Comparison of ENCODE assay signal across 24 cellular contexts in genomic region chr17:42005128-42005527, GRCh38. TPM values are rescaled to one million over a fixed set of nuclear protein-coding genes. Genes with fewer than 3 reads are reported as not detected.
DNase-seq lines count a peak whose midpoint lies in the region; ATAC-seq, FAIRE-seq and TF ChIP-seq lines count a peak whose summit lies in the region.
"Had no signal": no experiment of that assay in that cellular context is flagged by ENCODE, and none has a peak within 500 bp of the region (broad histone marks: within the 10 kb centered on the region; RNA-seq: fewer than 3 reads in every experiment).

No MANE protein-coding gene starts in this region.

- H3K9me2 ChIP-seq in GM23248 (ENCODE audit: insufficient read depth): no peaks in the 10 kb centered on the region

- peaks cover 26% of the 10 kb centered on the region for H3K36me3 ChIP-seq in GM23248 (ENCODE audit: low read depth)
- H3K36me3 ChIP-seq in GM12878 (ENCODE audit: control insufficient read depth in 2 of 2, insufficient read depth in 2 of 2, low read length in 1 of 2): peaks cover 6 to 35% of the 10 kb centered on the region in 2 experiments
- peaks cover 24% of the 10 kb centered on the region for H3K36me3 ChIP-seq in osteoblast (ENCODE audit: insufficient read depth, low read length)
- H3K36me3 ChIP-seq in trophoblast cell (ENCODE audit: control insufficient read depth in 1 of 2, insufficient read depth in 2 of 2, low read length in 2 of 2): peaks cover 10 to 16% of the 10 kb centered on the region in 2 experiments

- POLR2A ChIA-PET in activated CD8-positive, alpha-beta T cell treated with anti-CD3 and anti-CD28 coated beads for 36 hours (lab: Charles Lee): interaction anchor here (0.6 to 1.2 kb wide), 2 partner anchors 12 to 39 kb away, joined by 4 to 5 read pairs; partner anchors contain the start of gene DNAJC7
- POLR2A ChIA-PET in activated CD8-positive, alpha-beta T cell treated with anti-CD3 and anti-CD28 coated beads, Interleukin-2, amount 10 ng/mL, durations not matched to agents 7 days and 5 days (lab: Charles Lee): interaction anchor here (1.5 kb wide), 1 partner anchor 12 kb away, joined by 8 read pairs; the partner anchor contains the start of gene DNAJC7
- POLR2A ChIA-PET in GM12878 (lab: Charles Lee): interaction anchor here (1.4 kb wide), 1 partner anchor 14 kb away, joined by 3 read pairs; no protein-coding TSS in a partner anchor

- no peak overlapping the region for H4K91ac ChIP-seq in trophoblast cell (ENCODE audit: low read depth, low read length)

- no peak for TF ChIP-seq CTCF in activated CD8-positive, alpha-beta T cell treated with anti-CD3 and anti-CD28 coated beads for 36 hours (IDR thresholded peaks at IDR 0.05)
- no peak for TF ChIP-seq CTCF in GM12878 (IDR thresholded peaks at IDR 0.05 in 2 of 3, conservative IDR thresholded peaks at IDR 0.05 in 1 of 3; ENCODE audit: control insufficient read depth in 2 of 3, extremely low read depth in 1 of 3, insufficient read depth in 1 of 3, low read depth in 3 of 3, low read length in 3 of 3)
- TF ChIP-seq CTCF in osteoblast (IDR thresholded peaks at IDR 0.05; ENCODE audit: extremely low read depth, low read depth, low read length): no peak
- TF ChIP-seq CTCF in endothelial cell (IDR thresholded peaks at IDR 0.05; ENCODE audit: unreplicated experiment): no peak

- no peak for FAIRE-seq in GM12878 (lab: Jason Lieb, UNC)
- FAIRE-seq: colon, D721Med, endothelial cell of umbilical vein, GM18507, small intestine had no signal

- peaks cover 21% of the 10 kb centered on the region for H3K36me3 Mint-ChIP-seq in activated CD8-positive, alpha-beta T cell treated with anti-CD3 and anti-CD28 coated beads for 36 hours (ENCODE audit: low read depth)
- peaks cover 32% of the 10 kb centered on the region for H3K36me3 Mint-ChIP-seq in activated CD8-positive, alpha-beta T cell treated with anti-CD3 and anti-CD28 coated beads, Interleukin-2, amount 10 ng/mL, durations not matched to agents 7 days and 5 days (ENCODE audit: low read depth)
- H3K36me3 Mint-ChIP-seq in endothelial cell (ENCODE audit: low read depth, unreplicated experiment): peaks cover 11% of the 10 kb centered on the region

- no peak overlapping the region for H2BK5ac ChIP-seq in trophoblast cell (ENCODE audit: low read depth, low read length, poor library complexity)

- no peak overlapping the region for H4K12ac ChIP-seq in trophoblast cell (ENCODE audit: low read depth, low read length)

- H3K27me3 ChIP-seq in GM23248 (replicated peaks; ENCODE audit: insufficient read depth): no peaks in the 10 kb centered on the region
- H3K27me3 ChIP-seq in GM12878 (replicated peaks in 1 of 2; ENCODE audit: control insufficient read depth in 2 of 2, insufficient read depth in 2 of 2, low read length in 1 of 2): no peaks in the 10 kb centered on the region
- H3K27me3 ChIP-seq in osteoblast (ENCODE audit: insufficient read depth, low read length): no peaks in the 10 kb centered on the region
- no peaks in the 10 kb centered on the region for H3K27me3 ChIP-seq in trophoblast cell (ENCODE audit: insufficient read depth, low read length)

- 0 out of 2 replicates have a peak, but pooled peaks cover 4% of the 10 kb centered on the region for H4K20me1 ChIP-seq in GM23248 (ENCODE audit: insufficient read depth)
- no peaks in the 10 kb centered on the region; the same call in 1 of the 2 replicates for H4K20me1 ChIP-seq in GM12878 (ENCODE audit: control insufficient read depth, insufficient read depth)
- H4K20me1 ChIP-seq in osteoblast (ENCODE audit: insufficient read depth, low read length): peaks cover 55% of the 10 kb centered on the region

- peaks cover 40% of the 10 kb centered on the region for H3K4me1 Mint-ChIP-seq in activated CD8-positive, alpha-beta T cell treated with anti-CD3 and anti-CD28 coated beads for 36 hours (ENCODE audit: low read depth)
- H3K4me1 Mint-ChIP-seq in activated CD8-positive, alpha-beta T cell treated with anti-CD3 and anti-CD28 coated beads, Interleukin-2, amount 10 ng/mL, durations not matched to agents 7 days and 5 days (ENCODE audit: low read depth): peaks cover 17% of the 10 kb centered on the region
- H3K4me1 Mint-ChIP-seq in endothelial cell (ENCODE audit: unreplicated experiment): peaks cover 4% of the 10 kb centered on the region

- intact Hi-C loops in activated CD8-positive, alpha-beta T cell treated with anti-CD3 and anti-CD28 coated beads for 36 hours (cut with micrococcal nuclease): no loop called here
- intact Hi-C loops in GM12878 (cut with micrococcal nuclease; ENCODE audit: unreplicated experiment): no loop called here

- no peaks in the 10 kb centered on the region for H3K27me3 Mint-ChIP-seq in activated CD8-positive, alpha-beta T cell treated with anti-CD3 and anti-CD28 coated beads for 36 hours
- no peaks in the 10 kb centered on the region for H3K27me3 Mint-ChIP-seq in activated CD8-positive, alpha-beta T cell treated with anti-CD3 and anti-CD28 coated beads, Interleukin-2, amount 10 ng/mL, durations not matched to agents 7 days and 5 days (ENCODE audit: low read depth)
- H3K27me3 Mint-ChIP-seq in endothelial cell (ENCODE audit: unreplicated experiment): no peaks in the 10 kb centered on the region
- H3K27me3 Mint-ChIP-seq: activated CD4-positive, alpha-beta T cell treated with anti-CD3 and anti-CD28 coated beads, Interleukin-2, amount 10 ng/mL, durations not matched to agents 7 days and 5 days; B cell had no signal

- CTCF ChIA-PET in activated CD8-positive, alpha-beta T cell treated with anti-CD3 and anti-CD28 coated beads for 36 hours (lab: Charles Lee): interaction anchor here (1.3 to 1.9 kb wide), 3 partner anchors 8 to 15 kb away, joined by 4 to 11 read pairs (median 6); partner anchors contain the start of gene NKIRAS2
- CTCF ChIA-PET in activated CD8-positive, alpha-beta T cell treated with anti-CD3 and anti-CD28 coated beads, Interleukin-2, amount 10 ng/mL, durations not matched to agents 7 days and 5 days (lab: Charles Lee): interaction anchor here (0.9 to 2.5 kb wide), 5 partner anchors 11 to 42 kb away, joined by 3 to 10 read pairs (median 8); partner anchors contain the start of gene NKIRAS2
- CTCF ChIA-PET in GM12878 (lab: Yijun Ruan, JAX): interaction anchor here (1.2 to 1.9 kb wide), 4 partner anchors 13 to 113 kb away, joined by 3 to 7 read pairs (median 4); partner anchors contain the start of genes CNP, DNAJC7 and NKIRAS2

- no peak overlapping the region for H2BK12ac ChIP-seq in trophoblast cell (ENCODE audit: low read length)

- H3F3A ChIP-seq in GM23248 (ENCODE audit: insufficient read depth): peaks cover 36% of the 10 kb centered on the region

- no peak overlapping the region for H3K18ac ChIP-seq in trophoblast cell (ENCODE audit: low read length)

- peaks cover 54% of the 10 kb centered on the region for H3K4me1 ChIP-seq in GM23248 (ENCODE audit: insufficient read depth)
- H3K4me1 ChIP-seq in GM12878 (ENCODE audit: control insufficient read depth, insufficient read depth, low read length): no peaks in the 10 kb centered on the region
- peaks cover 54% of the 10 kb centered on the region for H3K4me1 ChIP-seq in osteoblast (ENCODE audit: insufficient read depth, low read length)
- H3K4me1 ChIP-seq in trophoblast cell (ENCODE audit: control insufficient read depth in 1 of 2, insufficient read depth in 2 of 2, low read length in 2 of 2): no peaks in the 10 kb centered on the region

- H3K4ac ChIP-seq in trophoblast cell (ENCODE audit: low read depth, low read length): no peak overlapping the region

- no peaks in the 10 kb centered on the region for H3K9me3 Mint-ChIP-seq in activated CD8-positive, alpha-beta T cell treated with anti-CD3 and anti-CD28 coated beads for 36 hours
- no peaks in the 10 kb centered on the region for H3K9me3 Mint-ChIP-seq in activated CD8-positive, alpha-beta T cell treated with anti-CD3 and anti-CD28 coated beads, Interleukin-2, amount 10 ng/mL, durations not matched to agents 7 days and 5 days (ENCODE audit: insufficient read depth)
- no peaks in the 10 kb centered on the region for H3K9me3 Mint-ChIP-seq in endothelial cell (ENCODE audit: unreplicated experiment)
- H3K9me3 Mint-ChIP-seq: activated CD4-positive, alpha-beta T cell treated with anti-CD3 and anti-CD28 coated beads, Interleukin-2, amount 10 ng/mL, durations not matched to agents 7 days and 5 days; activated naive CD4-positive, alpha-beta T cell treated with anti-CD3 and anti-CD28 coated beads for 36 hours; immature natural killer cell had no signal

- no peak for TF ChIP-seq EP300 in GM12878 (IDR thresholded peaks at IDR 0.05; ENCODE audit: borderline replicate concordance in 1 of 2, control insufficient read depth in 1 of 2, low read depth in 2 of 2, low read length in 2 of 2)

- no peak overlapping the region for H2BK120ac ChIP-seq in trophoblast cell (ENCODE audit: insufficient read depth, low read length, poor library complexity)

- H3K4me2 ChIP-seq in GM23248 (ENCODE audit: unreplicated experiment): peak overlapping the region; percentile 20
- no peak overlapping the region for H3K4me2 ChIP-seq in GM12878 (ENCODE audit: control insufficient read depth, insufficient read depth)
- H3K4me2 ChIP-seq in osteoblast (ENCODE audit: insufficient read depth, low read length): no peak overlapping the region
- no peak overlapping the region for H3K4me2 ChIP-seq in trophoblast cell (ENCODE audit: low read length)

- 0 to 7% methylated on average over 1 of the region's 1 CpG for WGBS in GM23248 (ENCODE audit: low coverage in 1 of 2, low lambda C conversion rate in 2 of 2, missing lambda C conversion rate in 2 of 2), 2 experiments
- 100% methylated on average over 1 of the region's 1 CpG for WGBS in GM12878 (ENCODE audit: insufficient coverage, insufficient replicate concordance, low lambda C conversion rate, missing lambda C conversion rate)
- no CpG with 5 or more reads among the region's 1 CpG for WGBS in trophoblast cell (ENCODE audit: extremely low coverage, insufficient coverage, insufficient read length)

- no peak overlapping the region for H2AFZ ChIP-seq in GM23248
- H2AFZ ChIP-seq in GM12878 (ENCODE audit: control insufficient read depth, low read depth, low read length): no peak overlapping the region
- no peak overlapping the region for H2AFZ ChIP-seq in osteoblast (ENCODE audit: low read length)
- no peak overlapping the region for H2AFZ ChIP-seq in trophoblast cell (ENCODE audit: insufficient read depth, low read length, poor library complexity)

- H3K23ac ChIP-seq in trophoblast cell (ENCODE audit: low read length): no peak overlapping the region

- RAD21 ChIA-PET in GM12878 (lab: Charles Lee; ENCODE audit: unreplicated experiment): interaction anchor here (0.6 kb wide), 1 partner anchor 47 kb away, joined by 3 read pairs; no protein-coding TSS in a partner anchor

- H3K9ac ChIP-seq in GM23248 (no peak overlapping the region), GM12878 (ENCODE audit: control insufficient read depth, insufficient read depth, low read length) (no peak overlapping the region), trophoblast cell (ENCODE audit: low read length) (no peak overlapping the region)

- H3K79me2 ChIP-seq in GM23248 (ENCODE audit: insufficient read depth) (peaks cover 100% of the 10 kb centered on the region), GM12878 (ENCODE audit: control insufficient read depth, insufficient read depth, low read length) (peaks cover 63% of the 10 kb centered on the region), osteoblast (ENCODE audit: insufficient read depth, low read length) (peaks cover 97% of the 10 kb centered on the region), trophoblast cell (ENCODE audit: control insufficient read depth, insufficient read depth, low read length, poor library complexity) (peaks cover 14% of the 10 kb centered on the region)

- SMC1A ChIA-PET in GM12878 (lab: Charles Lee; ENCODE audit: uncharacterized antibody, unreplicated experiment): interaction anchor here (0.9 to 1.0 kb wide), 2 partner anchors 11 to 12 kb away, joined by 3 read pairs; partner anchors contain the start of gene DNAJC7

- no peak overlapping the region for H3K4me3 ChIP-seq in GM23248
- H3K4me3 ChIP-seq in GM12878: no peak overlapping the region
- no peak overlapping the region for H3K4me3 ChIP-seq in osteoblast (ENCODE audit: insufficient read depth, low read length)
- no peak overlapping the region for H3K4me3 ChIP-seq in trophoblast cell (ENCODE audit: low read depth, low read length)

- no peak overlapping the region for H2AK5ac ChIP-seq in trophoblast cell (ENCODE audit: low read length)

- ATAC-seq in activated CD8-positive, alpha-beta T cell treated with anti-CD3 and anti-CD28 coated beads for 36 hours: no peak
- ATAC-seq in activated CD8-positive, alpha-beta T cell treated with anti-CD3 and anti-CD28 coated beads, Interleukin-2, amount 10 ng/mL, durations not matched to agents 7 days and 5 days: no peak
- no peak for ATAC-seq in GM12878
- ATAC-seq: left ventricle myocardium superior; Right ventricle myocardium inferior; stimulated activated naive CD8-positive, alpha-beta T cell treated with anti-CD3 and anti-CD28 coated beads, Interleukin-15, Interleukin-2, amounts not matched to agents 100 U/mL and 50 U/mL, for 24 hours had no signal

- in situ Hi-C loops in GM23248 (cut with MboI): no loop called here
- in situ Hi-C loops in GM12878 (cut with MboI): loop anchor here (25.0 kb wide), 1 partner anchor 1207 kb away; the partner anchor contains the start of gene TMEM106A

- H4K8ac ChIP-seq in trophoblast cell (ENCODE audit: low read depth, low read length): no peak overlapping the region

- BruUV-seq in GM12878 (replicated peaks; lab: Mats Ljungman, UMichigan): TSS peak; percentile 41

- H3K14ac ChIP-seq in trophoblast cell (ENCODE audit: low read length): no peak overlapping the region

- peak overlapping the region; percentile 48 for H3K27ac Mint-ChIP-seq in activated CD8-positive, alpha-beta T cell treated with anti-CD3 and anti-CD28 coated beads for 36 hours
- no peak overlapping the region for H3K27ac Mint-ChIP-seq in activated CD8-positive, alpha-beta T cell treated with anti-CD3 and anti-CD28 coated beads, Interleukin-2, amount 10 ng/mL, durations not matched to agents 7 days and 5 days
- H3K27ac Mint-ChIP-seq in endothelial cell (ENCODE audit: unreplicated experiment): no peak overlapping the region
- H3K27ac Mint-ChIP-seq: activated CD4-positive, alpha-beta T cell treated with anti-CD3 and anti-CD28 coated beads, Interleukin-2, amount 10 ng/mL, durations not matched to agents 7 days and 5 days; activated naive CD4-positive, alpha-beta T cell treated with anti-CD3 and anti-CD28 coated beads for 36 hours; B cell had no signal

- H3K9me3 ChIP-seq in GM23248 (ENCODE audit: low read depth) (no peaks in the 10 kb centered on the region), GM12878 (replicated peaks; ENCODE audit: control insufficient read depth, insufficient read depth, low read length) (no peaks in the 10 kb centered on the region), osteoblast (ENCODE audit: low read depth, low read length) (no peaks in the 10 kb centered on the region), trophoblast cell (ENCODE audit: insufficient read depth, low read depth, low read length) (peaks cover 2% of the 10 kb centered on the region)

- TF ChIP-seq RAD21 in GM12878 (IDR thresholded peaks at IDR 0.05; ENCODE audit: insufficient read depth, low read depth, low read length): no peak

- no peak for DNase-seq in activated CD8-positive, alpha-beta T cell treated with anti-CD3 and anti-CD28 coated beads for 36 hours
- DNase-seq in activated CD8-positive, alpha-beta T cell treated with anti-CD3 and anti-CD28 coated beads, Interleukin-2, amount 10 ng/mL, durations not matched to agents 7 days and 5 days: no peak
- DNase-seq in GM23248 (peak; percentile 48), GM12878 (ENCODE audit: low read depth, low spot score) (no peak), osteoblast (ENCODE audit: insufficient read length, low spot score, missing footprints) (no peak), endothelial cell (ENCODE audit: low spot score) (no peak), trophoblast cell (no peak)
- DNase-seq in activated CD4-positive, CD25-positive, alpha-beta regulatory T cell (lab: John Stamatoyannopoulos, UW): no peak
- DNase-seq: activated CD4-positive, alpha-beta T cell treated with anti-CD3 and anti-CD28 coated beads, Interleukin-2, amount 10 ng/mL, durations not matched to agents 7 days and 5 days; activated CD8-positive, alpha-beta memory T cell treated with anti-CD3 and anti-CD28 coated beads, Interleukin-2, amount 50 U/mL, for 48 hours; activated naive CD4-positive, alpha-beta T cell treated with anti-CD3 and anti-CD28 coated beads for 36 hours; immature natural killer cell; KBM-7; left ventricle myocardium superior; NCI-H526 treated with DMSO at 0.1 percent for 48 hours; small intestine; stimulated activated naive CD8-positive, alpha-beta T cell treated with anti-CD3 and anti-CD28 coated beads, Interleukin-15, Interleukin-2, amounts not matched to agents 100 U/mL and 50 U/mL, for 24 hours had no signal

- TF ChIP-seq POLR2A in GM12878 (IDR thresholded peaks at IDR 0.05; ENCODE audit: low read depth, low read length): no peak

- no peak overlapping the region for H3K4me3 Mint-ChIP-seq in activated CD8-positive, alpha-beta T cell treated with anti-CD3 and anti-CD28 coated beads for 36 hours
- no peak overlapping the region for H3K4me3 Mint-ChIP-seq in activated CD8-positive, alpha-beta T cell treated with anti-CD3 and anti-CD28 coated beads, Interleukin-2, amount 10 ng/mL, durations not matched to agents 7 days and 5 days
- H3K4me3 Mint-ChIP-seq in endothelial cell (ENCODE audit: unreplicated experiment): no peak overlapping the region
- H3K4me3 Mint-ChIP-seq: activated CD4-positive, alpha-beta T cell treated with anti-CD3 and anti-CD28 coated beads, Interleukin-2, amount 10 ng/mL, durations not matched to agents 7 days and 5 days; activated naive CD4-positive, alpha-beta T cell treated with anti-CD3 and anti-CD28 coated beads for 36 hours; B cell; immature natural killer cell had no signal

- no peaks in the 10 kb centered on the region for H3K79me1 ChIP-seq in trophoblast cell (ENCODE audit: low read length)

- H3K27ac ChIP-seq in GM23248: peak overlapping the region; percentile 20; the same call in 1 of the 2 replicates
- no peak overlapping the region for H3K27ac ChIP-seq in GM12878 (ENCODE audit: control insufficient read depth, insufficient read depth)
- peak overlapping the region; percentile 33 for H3K27ac ChIP-seq in osteoblast (ENCODE audit: low read depth, low read length)
- H3K27ac ChIP-seq in trophoblast cell (ENCODE audit: low read depth, low read length): no peak overlapping the region

RNA-seq across cellular contexts. Expression of gene DNAJC7, which starts 12.1 kb away (rescaled TPM):
- 10 to 100 TPM; 86.7 to 90.3 TPM for total RNA-seq in activated CD8-positive, alpha-beta T cell treated with anti-CD3 and anti-CD28 coated beads for 36 hours
- 10 to 100 TPM; 86.1 to 99.8 TPM for total RNA-seq in activated CD8-positive, alpha-beta T cell treated with anti-CD3 and anti-CD28 coated beads, Interleukin-2, amount 10 ng/mL, durations not matched to agents 7 days and 5 days
- 61.6 and 71.3 TPM in 2 replicates for total RNA-seq in GM23248 (2014; rRNA removed; shearing (Covaris generic))
- polyA plus RNA-seq in GM23248 (2016; fragmentation: Nextera tagmentation; extraction: Ambion mirVana): 69.3 and 73.5 TPM in 2 replicates
- 134 and 138 TPM in 2 replicates for total RNA-seq in GM12878 (2013; cell fraction: nucleolus; rRNA removed)
- 70.2 and 70.4 TPM in 2 replicates for total RNA-seq in GM12878 (2014; rRNA removed)
- 156 and 173 TPM in 2 replicates for total RNA-seq in GM12878 (2014; rRNA removed; fragmentation: Illumina TruSeq; extraction: Trizol)
- 104 and 113 TPM in 2 replicates for total RNA-seq in GM12878 (2021)
- polyA plus RNA-seq in GM12878 (2011; ENCODE audit: low read depth): 65.9 TPM
- 60.1 and 72.4 TPM in 2 replicates for polyA plus RNA-seq in GM12878 (2011; rRNA removed)
- polyA plus RNA-seq in GM12878 (2011; cell fraction: cytosol; rRNA removed): 33.8 and 35.1 TPM in 2 replicates
- polyA plus RNA-seq in GM12878 (2011; cell fraction: nucleus; rRNA removed): 35.8 and 40.3 TPM in 2 replicates
- 89.4 and 91.4 TPM in 2 replicates for polyA plus RNA-seq in GM12878 (2012)
- polyA plus RNA-seq in GM12878 (2014; fragmentation: Illumina TruSeq; extraction: Trizol): 164 and 196 TPM in 2 replicates
- polyA plus RNA-seq in GM12878 (2014; fragmentation: Nextera tagmentation; extraction: Ambion mirVana): 10 to 100 TPM; 61.2 to 70.3 TPM
- polyA plus RNA-seq in GM12878 (2014; rRNA removed): 89.6 and 91.8 TPM in 2 replicates
- polyA plus RNA-seq in GM12878 (2016; fragmentation: Nextera tagmentation; extraction: Ambion mirVana): 100 to 1,000 TPM in 1 of 2 experiments, 10 to 100 TPM in 1; 97.9 to 103 TPM
- 56.9 and 58.7 TPM in 2 replicates for polyA minus RNA-seq in GM12878 (2011; rRNA and poly(A)+ RNA removed)
- 30.2 and 35.3 TPM in 2 replicates for polyA minus RNA-seq in GM12878 (2011; cell fraction: cytosol; rRNA and poly(A)+ RNA removed)
- polyA minus RNA-seq in GM12878 (2011; cell fraction: nucleus; rRNA and poly(A)+ RNA removed): 43.6 and 51.0 TPM in 2 replicates
- total RNA-seq in osteoblast: 75.3 and 76.3 TPM in 2 replicates
- 92.8 TPM for total RNA-seq in endothelial cell (ENCODE audit: unreplicated experiment)
- 73.2 and 73.8 TPM in 2 replicates for polyA plus RNA-seq in trophoblast cell (2013)

RNA-seq across cellular contexts. Expression of gene NKIRAS2, which starts 14.8 kb away (rescaled TPM):
- 10 to 100 TPM; 13.8 to 15.0 TPM for total RNA-seq in activated CD8-positive, alpha-beta T cell treated with anti-CD3 and anti-CD28 coated beads for 36 hours
- total RNA-seq in activated CD8-positive, alpha-beta T cell treated with anti-CD3 and anti-CD28 coated beads, Interleukin-2, amount 10 ng/mL, durations not matched to agents 7 days and 5 days: 10 to 100 TPM; 25.7 to 26.2 TPM
- 70.8 and 71.2 TPM in 2 replicates for total RNA-seq in GM23248 (2014; rRNA removed; shearing (Covaris generic))
- polyA plus RNA-seq in GM23248 (2016; fragmentation: Nextera tagmentation; extraction: Ambion mirVana) (66.5 and 67.5 TPM in 2 replicates), GM12878 (2011; rRNA removed) (11.9 and 20.3 TPM in 2 replicates), GM12878 (2014; fragmentation: Illumina TruSeq; extraction: Trizol) (24.4 and 33.6 TPM in 2 replicates), GM12878 (2014; fragmentation: Nextera tagmentation; extraction: Ambion mirVana) (1 to 10 TPM; 6.4 to 6.9 TPM), GM12878 (2014; rRNA removed) (39.4 and 49.7 TPM in 2 replicates), GM12878 (2016; fragmentation: Nextera tagmentation; extraction: Ambion mirVana) (10 to 100 TPM; 28.6 to 32.2 TPM)
- total RNA-seq in GM12878 (2013; cell fraction: nucleolus; rRNA removed): 17.6 and 18.5 TPM in 2 replicates
- total RNA-seq in GM12878 (2014; rRNA removed) (36.8 and 39.3 TPM in 2 replicates), GM12878 (2014; rRNA removed; fragmentation: Illumina TruSeq; extraction: Trizol) (16.3 and 16.9 TPM in 2 replicates), GM12878 (2021) (22.9 and 25.8 TPM in 2 replicates), osteoblast (38.0 and 39.1 TPM in 2 replicates), endothelial cell (ENCODE audit: unreplicated experiment) (67.4 TPM)
- 11.6 TPM for polyA plus RNA-seq in GM12878 (2011; ENCODE audit: low read depth)
- polyA plus RNA-seq in GM12878 (2011; cell fraction: cytosol; rRNA removed): 26.7 and 29.6 TPM in 2 replicates
- polyA plus RNA-seq in GM12878 (2011; cell fraction: nucleus; rRNA removed): 15.3 and 19.6 TPM in 2 replicates
- 20.9 and 21.7 TPM in 2 replicates for polyA plus RNA-seq in GM12878 (2012)
- polyA minus RNA-seq in GM12878 (2011; rRNA and poly(A)+ RNA removed): 15.9 and 21.3 TPM in 2 replicates
- 6.4 and 7.1 TPM in 2 replicates for polyA minus RNA-seq in GM12878 (2011; cell fraction: cytosol; rRNA and poly(A)+ RNA removed)
- polyA minus RNA-seq in GM12878 (2011; cell fraction: nucleus; rRNA and poly(A)+ RNA removed): 7.6 and 15.4 TPM in 2 replicates
- 51.0 and 51.4 TPM in 2 replicates for polyA plus RNA-seq in trophoblast cell (2013)

RNA-seq across cellular contexts. Expression of gene CNP, which starts 38.5 kb away (rescaled TPM):
- total RNA-seq in activated CD8-positive, alpha-beta T cell treated with anti-CD3 and anti-CD28 coated beads for 36 hours: 10 to 100 TPM; 50.1 to 54.5 TPM
- 10 to 100 TPM; 93.4 to 94.6 TPM for total RNA-seq in activated CD8-positive, alpha-beta T cell treated with anti-CD3 and anti-CD28 coated beads, Interleukin-2, amount 10 ng/mL, durations not matched to agents 7 days and 5 days
- 58.3 and 69.4 TPM in 2 replicates for total RNA-seq in GM23248 (2014; rRNA removed; shearing (Covaris generic))
- polyA plus RNA-seq in GM23248 (2016; fragmentation: Nextera tagmentation; extraction: Ambion mirVana): 103 and 107 TPM in 2 replicates
- total RNA-seq in GM12878 (2013; cell fraction: nucleolus; rRNA removed): 22.0 and 33.7 TPM in 2 replicates
- total RNA-seq in GM12878 (2014; rRNA removed): 35.6 and 39.5 TPM in 2 replicates
- total RNA-seq in GM12878 (2014; rRNA removed; fragmentation: Illumina TruSeq; extraction: Trizol): 22.5 and 22.9 TPM in 2 replicates
- total RNA-seq in GM12878 (2021): 50.9 and 52.2 TPM in 2 replicates
- polyA plus RNA-seq in GM12878 (2011; ENCODE audit: low read depth): 11.6 TPM
- polyA plus RNA-seq in GM12878 (2011; rRNA removed): 14.4 and 24.6 TPM in 2 replicates
- polyA plus RNA-seq in GM12878 (2011; cell fraction: cytosol; rRNA removed): 31.7 and 35.2 TPM in 2 replicates
- 23.4 and 31.0 TPM in 2 replicates for polyA plus RNA-seq in GM12878 (2011; cell fraction: nucleus; rRNA removed)
- 25.0 and 30.4 TPM in 2 replicates for polyA plus RNA-seq in GM12878 (2012)
- 16.9 and 26.3 TPM in 2 replicates for polyA plus RNA-seq in GM12878 (2014; fragmentation: Illumina TruSeq; extraction: Trizol)
- polyA plus RNA-seq in GM12878 (2014; fragmentation: Nextera tagmentation; extraction: Ambion mirVana): 1 to 10 TPM; 1.8 to 4.4 TPM
- 36.5 and 40.4 TPM in 2 replicates for polyA plus RNA-seq in GM12878 (2014; rRNA removed)
- 10 to 100 TPM; 59.8 to 60.7 TPM for polyA plus RNA-seq in GM12878 (2016; fragmentation: Nextera tagmentation; extraction: Ambion mirVana)
- polyA minus RNA-seq in GM12878 (2011; rRNA and poly(A)+ RNA removed): 64.6 and 68.2 TPM in 2 replicates
- polyA minus RNA-seq in GM12878 (2011; cell fraction: cytosol; rRNA and poly(A)+ RNA removed): 27.3 and 32.6 TPM in 2 replicates
- polyA minus RNA-seq in GM12878 (2011; cell fraction: nucleus; rRNA and poly(A)+ RNA removed): 15.0 and 26.4 TPM in 2 replicates
- total RNA-seq in osteoblast: 87.6 and 96.4 TPM in 2 replicates
- total RNA-seq in endothelial cell (ENCODE audit: unreplicated experiment): 82.1 TPM
- polyA plus RNA-seq in trophoblast cell (2013): 28.0 and 28.5 TPM in 2 replicates

RNA-seq across cellular contexts. Expression of gene C17orf113, which starts 45.3 kb away (rescaled TPM):
- total RNA-seq in activated CD8-positive, alpha-beta T cell treated with anti-CD3 and anti-CD28 coated beads for 36 hours: under 1 TPM; 0.72 to 0.77 TPM
- total RNA-seq in activated CD8-positive, alpha-beta T cell treated with anti-CD3 and anti-CD28 coated beads, Interleukin-2, amount 10 ng/mL, durations not matched to agents 7 days and 5 days: under 1 TPM; 0.16 to 0.24 TPM
- 0.13 TPM in 1 of 2 replicates, not detected in the other for total RNA-seq in GM23248 (2014; rRNA removed; shearing (Covaris generic))
- not detected in 2 replicates for polyA plus RNA-seq in GM23248 (2016; fragmentation: Nextera tagmentation; extraction: Ambion mirVana)
- total RNA-seq in GM12878 (2013; cell fraction: nucleolus; rRNA removed): 1.2 and 1.3 TPM in 2 replicates
- 0.11 and 0.17 TPM in 2 replicates for total RNA-seq in GM12878 (2014; rRNA removed)
- not detected in 2 replicates for total RNA-seq in GM12878 (2014; rRNA removed; fragmentation: Illumina TruSeq; extraction: Trizol)
- total RNA-seq in GM12878 (2021): 0.08 and 0.11 TPM in 2 replicates
- polyA plus RNA-seq in GM12878 (2011; ENCODE audit: low read depth): 0.13 TPM
- 0.06 and 0.08 TPM in 2 replicates for polyA plus RNA-seq in GM12878 (2011; rRNA removed)
- 0.07 and 0.09 TPM in 2 replicates for polyA plus RNA-seq in GM12878 (2011; cell fraction: cytosol; rRNA removed)
- polyA plus RNA-seq in GM12878 (2011; cell fraction: nucleus; rRNA removed): 0.18 and 0.20 TPM in 2 replicates
- 0.32 and 0.42 TPM in 2 replicates for polyA plus RNA-seq in GM12878 (2012)
- polyA plus RNA-seq in GM12878 (2014; fragmentation: Illumina TruSeq; extraction: Trizol): 0.03 TPM in 1 of 2 replicates, not detected in the other
- polyA plus RNA-seq in GM12878 (2014; fragmentation: Nextera tagmentation; extraction: Ambion mirVana): not detected
- 0.14 and 0.27 TPM in 2 replicates for polyA plus RNA-seq in GM12878 (2014; rRNA removed)
- under 1 TPM; 0.03 to 0.04 TPM for polyA plus RNA-seq in GM12878 (2016; fragmentation: Nextera tagmentation; extraction: Ambion mirVana)
- polyA minus RNA-seq in GM12878 (2011; rRNA and poly(A)+ RNA removed): 0.05 TPM in 1 of 2 replicates, not detected in the other
- not detected in 2 replicates for polyA minus RNA-seq in GM12878 (2011; cell fraction: cytosol; rRNA and poly(A)+ RNA removed)
- polyA minus RNA-seq in GM12878 (2011; cell fraction: nucleus; rRNA and poly(A)+ RNA removed): 0.10 TPM in 1 of 2 replicates, not detected in the other
- under 0.01 and 0.29 TPM in 2 replicates for total RNA-seq in osteoblast
- 1.6 TPM for total RNA-seq in endothelial cell (ENCODE audit: unreplicated experiment)
- polyA plus RNA-seq in trophoblast cell (2013): 0.34 and 0.37 TPM in 2 replicates
- total RNA-seq: A172 had no signal

Comparison
In these comparisons a context has a peak if more than half of its experiments do, and no peak if none do; other contexts are left out.
1. H3K27ac ChIP-seq: peak in GM23248 (single experiment) and osteoblast (single experiment); none in GM12878 (single experiment) and trophoblast cell (single experiment).